Comparison of ENCODE assay signal across 10 cellular contexts in genomic region chr5:181088289-181088688, GRCh38. TPM values are rescaled to one million over a fixed set of nuclear protein-coding genes. Genes with fewer than 3 reads are reported as not detected.
A peak's percentile ranks its signal among the peaks of the same experiment; 100 is the strongest.
DNase-seq lines count a peak whose midpoint lies in the region; ATAC-seq, FAIRE-seq and TF ChIP-seq lines count a peak whose summit lies in the region.
"Had no signal": no experiment of that assay in that cellular context is flagged by ENCODE, and none has a peak within 500 bp of the region (broad histone marks: within the 10 kb centered on the region; RNA-seq: fewer than 3 reads in every experiment).

No MANE protein-coding gene starts in this region.

- 0 out of 3 replicates have a peak, but pooled peaks have one; percentile 28 for TF ChIP-seq CTCF in A549 (IDR thresholded peaks at IDR 0.05)
- TF ChIP-seq CTCF in OCI-LY1 (IDR thresholded peaks at IDR 0.05; ENCODE audit: low read length): peak; percentile 47
- peak; percentile 21 to 42 for TF ChIP-seq CTCF in fibroblast of lung (conservative IDR thresholded peaks at IDR 0.05 in 1 of 2, IDR thresholded peaks at IDR 0.05 in 1 of 2; ENCODE audit: low read depth in 1 of 2, low read length in 2 of 2)
- TF ChIP-seq CTCF in ovary (IDR thresholded peaks at IDR 0.05): no peak

- no peak overlapping the region for H3K9ac ChIP-seq in OCI-LY1 (ENCODE audit: low read length)
- H3K9ac ChIP-seq in fibroblast of lung (ENCODE audit: insufficient read depth, low read length): no peak overlapping the region

- H3K79me2 ChIP-seq in OCI-LY1 (ENCODE audit: insufficient read depth, low read length) (no peaks in the 10 kb centered on the region), fibroblast of lung (ENCODE audit: control insufficient read depth, insufficient read depth, low read length) (no peaks in the 10 kb centered on the region)

- TF ChIP-seq RAD21 in A549 (conservative IDR thresholded peaks at IDR 0.05 in 1 of 2, IDR thresholded peaks at IDR 0.05 in 1 of 2): peak in 1 of 2 experiments; percentile 58; a peak in 2 of 5 replicates

- peak; percentile 58 to 68 for DNase-seq in A549 (ENCODE audit: low read depth in 1 of 2, low spot score in 1 of 2)
- peak; percentile 1 for DNase-seq in G401 (ENCODE audit: low spot score)
- no peak for DNase-seq in fibroblast of lung (ENCODE audit: low read depth in 2 of 2)
- DNase-seq in glomerular visceral epithelial cell (ENCODE audit: extremely low spot score): no peak
- DNase-seq in NCI-H128 (lab: John Stamatoyannopoulos, UW; ENCODE audit: unreplicated experiment): no peak
- DNase-seq in ovary: no peak
- DNase-seq in NCI-H345 (lab: John Stamatoyannopoulos, UW): no peak

- no peaks in the 10 kb centered on the region for H3K36me3 ChIP-seq in OCI-LY1 (ENCODE audit: insufficient read depth, low read length)
- H3K36me3 ChIP-seq in fibroblast of lung (ENCODE audit: control insufficient read depth, insufficient read depth, low read length): no peaks in the 10 kb centered on the region
- no peaks in the 10 kb centered on the region for H3K36me3 ChIP-seq in ovary

- H3K9me3 ChIP-seq in A549 (no peaks in the 10 kb centered on the region), OCI-LY1 (ENCODE audit: low read length) (0 out of 2 replicates have a peak, but pooled peaks cover 4% of the 10 kb centered on the region), fibroblast of lung (ENCODE audit: control insufficient read depth, insufficient read depth, low read depth, low read length) (no peaks in the 10 kb centered on the region), ovary (no peaks in the 10 kb centered on the region)

- no peaks in the 10 kb centered on the region for H3K9me2 ChIP-seq in OCI-LY1 (ENCODE audit: low read depth, low read length)

- peak; percentile 86 to 91; a peak in 5 of 6 replicates for ATAC-seq in A549

- POLR2A ChIA-PET in A549 (lab: Yijun Ruan, JAX): no interaction called here

- CTCF ChIA-PET in A549 (lab: Yijun Ruan, JAX): interaction anchor here (0.8 to 2.0 kb wide), 5 partner anchors 11 to 222 kb away, joined by 3 to 9 read pairs (median 5); no protein-coding TSS in a partner anchor

- TF ChIP-seq EP300 in A549 (IDR thresholded peaks at IDR 0.05) (no peak), ovary (IDR thresholded peaks at IDR 0.05) (no peak)

- H3K27me3 ChIP-seq in OCI-LY1 (ENCODE audit: insufficient read depth, low read length): no peaks in the 10 kb centered on the region
- no peaks in the 10 kb centered on the region for H3K27me3 ChIP-seq in fibroblast of lung (ENCODE audit: control insufficient read depth, insufficient read depth, low read length)
- H3K27me3 ChIP-seq in ovary: no peaks in the 10 kb centered on the region

- WGBS in A549 (ENCODE audit: missing lambda C conversion rate): 63% methylated on average over 10 of the region's 10 CpGs
- 51 to 56% (median 55%) methylated on average over 10 of the region's 10 CpGs for WGBS in ovary, 3 donors

- H3K27ac ChIP-seq in A549 (no peak overlapping the region), OCI-LY1 (ENCODE audit: low read depth, low read length, poor library complexity, severe bottlenecking) (no peak overlapping the region), fibroblast of lung (ENCODE audit: insufficient read depth, low read length) (no peak overlapping the region), ovary (no peak overlapping the region)

- TF ChIP-seq POLR2A in A549 (IDR thresholded peaks at IDR 0.05; ENCODE audit: low read length) (no peak), ovary (IDR thresholded peaks at IDR 0.05) (no peak)

- no peak overlapping the region for H3K4me3 ChIP-seq in A549
- no peak overlapping the region for H3K4me3 ChIP-seq in OCI-LY1 (ENCODE audit: low read depth, low read length, poor library complexity, severe bottlenecking)
- no peak overlapping the region for H3K4me3 ChIP-seq in fibroblast of lung (replicated peaks in 1 of 4; ENCODE audit: control extremely low read depth in 1 of 4, insufficient read depth in 1 of 4, low read depth in 3 of 4, low read length in 4 of 4)
- H3K4me3 ChIP-seq in ovary: no peak overlapping the region

- H4K20me1 ChIP-seq in OCI-LY1 (ENCODE audit: insufficient read depth, low read length): no peaks in the 10 kb centered on the region
- no peaks in the 10 kb centered on the region for H4K20me1 ChIP-seq in fibroblast of lung (ENCODE audit: control insufficient read depth, extremely low read depth, insufficient read depth, low read length)

- no peaks in the 10 kb centered on the region for H3F3A ChIP-seq in OCI-LY1 (ENCODE audit: insufficient read depth, low read length)

- no peaks in the 10 kb centered on the region for H3K4me1 ChIP-seq in A549
- H3K4me1 ChIP-seq in OCI-LY1 (ENCODE audit: insufficient read depth, low read length, severe bottlenecking): no peaks in the 10 kb centered on the region
- no peaks in the 10 kb centered on the region for H3K4me1 ChIP-seq in fibroblast of lung (ENCODE audit: control insufficient read depth, extremely low read depth, insufficient read depth, low read length)
- no peaks in the 10 kb centered on the region for H3K4me1 ChIP-seq in ovary (ENCODE audit: insufficient read depth)

- intact Hi-C loops in ovary (cut with DNase I): no loop called here

- H2AFZ ChIP-seq in OCI-LY1 (ENCODE audit: low read length) (no peak overlapping the region), fibroblast of lung (ENCODE audit: low read length) (no peak overlapping the region)

- in situ Hi-C loops in G401 (cut with HindIII; ENCODE audit: low sequenced_read_pairs): no loop called here

- no peak for FAIRE-seq in A549 (lab: Jason Lieb, UNC)

- no peak overlapping the region for H3K4me2 ChIP-seq in A549
- H3K4me2 ChIP-seq in OCI-LY1 (ENCODE audit: low read length): no peak overlapping the region
- no peak overlapping the region for H3K4me2 ChIP-seq in fibroblast of lung (ENCODE audit: extremely low read depth, insufficient read depth, low read length)

TF ChIP-seq in A549, 52 proteins besides CTCF, POLR2A, EP300 and RAD21:
- no peak for TF ChIP-seq RCOR1 (IDR thresholded peaks at IDR 0.05; ENCODE audit: low read depth, low read length)
- TF ChIP-seq MAX (IDR thresholded peaks at IDR 0.05): no peak
- no peak for TF ChIP-seq SMC3 (IDR thresholded peaks at IDR 0.05)

RNA-seq across cellular contexts. Expression of gene OR2V1, which starts 42.7 kb away (rescaled TPM):
- polyA plus RNA-seq in A549 (2011; rRNA removed) (not detected in 2 replicates), A549 (2017; fragmentation: RNase III; extraction: RNeasy Plus Mini Kit Qiagen cat#74134 plus additional on column Dnase treatment) (not detected in 3 replicates), fibroblast of lung (not detected in 2 replicates), ovary (not detected)
- not detected in 2 replicates for polyA plus RNA-seq in A549 (2012; cell fraction: cytosol; rRNA removed)
- polyA plus RNA-seq in A549 (2012; cell fraction: nucleus; rRNA removed): not detected in 2 replicates
- not detected in 2 replicates for polyA minus RNA-seq in A549 (2011; rRNA and poly(A)+ RNA removed)
- not detected in 2 replicates for total RNA-seq in G401 (2014; rRNA removed; shearing (Covaris generic))
- total RNA-seq in fibroblast of lung (not detected in 2 replicates), ovary (not detected)
- polyA plus RNA-seq in fibroblast of lung (2012): not detected in 2 replicates
- polyA minus RNA-seq in fibroblast of lung (ENCODE audit: low replicate concordance): not detected in 2 replicates
- total RNA-seq: pulmonary artery endothelial cell; T-helper 1 cell treated with Interleukin-12 subunit alpha and Interleukin-12 subunit beta and Interleukin-4 antibody, amounts not matched to agents 30 ng/mL and 1 ng/mL, for 36 hours had no signal

RNA-seq across cellular contexts. Expression of gene BTNL9, which starts 48.2 kb away (rescaled TPM):
- polyA plus RNA-seq in A549 (2011; rRNA removed) (0.85 and 0.89 TPM in 2 replicates), A549 (2017; fragmentation: RNase III; extraction: RNeasy Plus Mini Kit Qiagen cat#74134 plus additional on column Dnase treatment) (1.2 to 1.8 TPM (median 1.5 TPM) in 3 replicates), fibroblast of lung (not detected in 2 replicates), ovary (10 to 100 TPM in 1 of 2 donors, 1 to 10 TPM in 1; 7.0 to 10.5 TPM)
- polyA plus RNA-seq in A549 (2012; cell fraction: cytosol; rRNA removed): 0.69 and 0.91 TPM in 2 replicates
- 4.7 and 5.9 TPM in 2 replicates for polyA plus RNA-seq in A549 (2012; cell fraction: nucleus; rRNA removed)
- 1.3 and 1.7 TPM in 2 replicates for polyA minus RNA-seq in A549 (2011; rRNA and poly(A)+ RNA removed)
- 0.98 and 5.3 TPM in 2 replicates for total RNA-seq in G401 (2014; rRNA removed; shearing (Covaris generic))
- total RNA-seq in fibroblast of lung (not detected in 2 replicates), ovary (10 to 100 TPM in 3 of 7 donors, 1 to 10 TPM in 3, under 1 TPM in 1; 0.76 to 46.4 (median 9.6) TPM)
- not detected in 2 replicates for polyA plus RNA-seq in fibroblast of lung (2012)
- polyA minus RNA-seq in fibroblast of lung (ENCODE audit: low replicate concordance): not detected in 2 replicates
- total RNA-seq: T-helper 1 cell treated with Interleukin-12 subunit alpha and Interleukin-12 subunit beta and Interleukin-4 antibody, amounts not matched to agents 30 ng/mL and 1 ng/mL, for 36 hours had no signal

RNA-seq across cellular contexts. Expression of gene OR2V2, which starts 59.1 kb away (rescaled TPM):
- not detected in 2 replicates for polyA plus RNA-seq in A549 (2011; rRNA removed)
- polyA plus RNA-seq in A549 (2012; cell fraction: cytosol; rRNA removed): not detected in 2 replicates
- not detected in 2 replicates for polyA plus RNA-seq in A549 (2012; cell fraction: nucleus; rRNA removed)
- not detected in 3 replicates for polyA plus RNA-seq in A549 (2017; fragmentation: RNase III; extraction: RNeasy Plus Mini Kit Qiagen cat#74134 plus additional on column Dnase treatment)
- polyA minus RNA-seq in A549 (2011; rRNA and poly(A)+ RNA removed): not detected in 2 replicates
- total RNA-seq in G401 (2014; rRNA removed; shearing (Covaris generic)): not detected in 2 replicates
- total RNA-seq in fibroblast of lung: not detected in 2 replicates
- polyA plus RNA-seq in fibroblast of lung: not detected in 2 replicates
- not detected in 2 replicates for polyA plus RNA-seq in fibroblast of lung (2012)
- polyA minus RNA-seq in fibroblast of lung (ENCODE audit: low replicate concordance): not detected in 2 replicates
- total RNA-seq in ovary: under 1 TPM in 1 of 7 donors, not detected in 6; 0.80 TPM
- polyA plus RNA-seq in ovary: not detected
- total RNA-seq: pulmonary artery endothelial cell; T-helper 1 cell treated with Interleukin-12 subunit alpha and Interleukin-12 subunit beta and Interleukin-4 antibody, amounts not matched to agents 30 ng/mL and 1 ng/mL, for 36 hours had no signal

Comparison
In these comparisons a context has a peak if more than half of its experiments do, and no peak if none do; other contexts are left out.
1. DNase-seq: peak in A549 (2 of 2) and G401 (single experiment); none in fibroblast of lung (0 of 2), glomerular visceral epithelial cell (single experiment), NCI-H128 (single experiment), ovary (0 of 5) and NCI-H345 (single experiment).
2. CTCF ChIP-seq: peak in A549 (single experiment), OCI-LY1 (single experiment) and fibroblast of lung (2 of 2); none in ovary (0 of 3).